31 cellular contexts compared by ENCODE assay signal in genomic region chr4:153375303-153375702, GRCh38.
"Had no signal": no experiment of that assay in that cellular context is flagged by ENCODE, and none has a peak within 500 bp of the region (broad histone marks: within the 10 kb centered on the region; RNA-seq: fewer than 3 reads in every experiment).

No MANE protein-coding gene starts in this region.

- H3K4me3 ChIP-seq: MG63, SJCRH30 had no signal

- H3K36me3 ChIP-seq: adrenal gland, brain microvascular endothelial cell, MG63 had no signal

- H3K9ac ChIP-seq: SK-N-SH had no signal

- H3K4me3 Mint-ChIP-seq: activated CD4-positive, alpha-beta memory T cell treated with anti-CD3 and anti-CD28 coated beads for 36 hours; activated CD4-positive, alpha-beta T cell treated with anti-CD3 and anti-CD28 coated beads for 36 hours; activated CD4-positive, alpha-beta T cell treated with anti-CD3 and anti-CD28 coated beads, Interleukin-2, amount 10 ng/mL, durations not matched to agents 7 days and 5 days; activated naive CD4-positive, alpha-beta T cell treated with anti-CD3 and anti-CD28 coated beads for 36 hours; activated T-cell treated with anti-CD3 and anti-CD28 coated beads, Interleukin-2, amount 50 U/mL, for 4 hours; activated T-helper 1 cell treated with anti-CD3 and anti-CD28 coated beads, Interleukin-12 subunit alpha, Interleukin-12 subunit beta, Interleukin-2, Interleukin-4 antibody, amounts not matched to agents 30 ng/mL and 10 ng/mL and 1 ng/mL, durations not matched to agents 14 hours and 24 hours and 36 hours; T-helper 1 cell treated with Interleukin-12 subunit alpha and Interleukin-12 subunit beta and Interleukin-4 antibody, amounts not matched to agents 30 μg/mL and 1 μg/mL, for 36 hours; T-helper 2 cell treated with Interferon-gamma antibody and Interleukin-4, amounts not matched to agents 5 μg/mL and 100 μg/mL, for 36 hours; WTC11 had no signal

- H3K9me3 ChIP-seq: adrenal gland, SJCRH30 had no signal

- H3K9me3 Mint-ChIP-seq: activated naive CD4-positive, alpha-beta T cell treated with anti-CD3 and anti-CD28 coated beads, Interleukin-2, amount 50 U/mL, for 72 hours had no signal

- H3K9me2 ChIP-seq: SK-N-SH had no signal

- H3K4me1 Mint-ChIP-seq: activated CD4-positive, alpha-beta T cell treated with anti-CD3 and anti-CD28 coated beads, Interleukin-2, amount 10 ng/mL, durations not matched to agents 7 days and 5 days; WTC11 had no signal

- H3K4me2 ChIP-seq: SK-N-SH had no signal

- DNase-seq: activated CD4-positive, alpha-beta memory T cell treated with anti-CD3 and anti-CD28 coated beads for 36 hours; activated CD4-positive, alpha-beta T cell treated with anti-CD3 and anti-CD28 coated beads for 36 hours; activated CD4-positive, alpha-beta T cell treated with anti-CD3 and anti-CD28 coated beads, Interleukin-2, amount 10 ng/mL, durations not matched to agents 7 days and 5 days; activated CD8-positive, alpha-beta memory T cell treated with anti-CD3 and anti-CD28 coated beads, Interleukin-2, amount 50 U/mL, for 4 hours; activated gamma-delta T cell treated with Interleukin-2 at 50 U/mL for 16 hours; activated naive CD4-positive, alpha-beta T cell treated with anti-CD3 and anti-CD28 coated beads for 36 hours; activated T-cell treated with anti-CD3 and anti-CD28 coated beads for 4 hours; activated T-cell treated with anti-CD3 and anti-CD28 coated beads, Interleukin-2, amount 50 U/mL, for 4 hours; adrenal gland; anterior cingulate cortex; brain microvascular endothelial cell; central memory CD4-positive, alpha-beta T cell; Kasumi-1; MG63; NCI-H1048; NCI-H1105 treated with DMSO at 0.1 percent for 48 hours; NCI-H1436; NCI-H1694; NCI-H2029; NCI-H345; NCI-H524 treated with DMSO at 0.1 percent for 48 hours; SHP77; SJCRH30; SK-N-SH had no signal

- H3K27me3 ChIP-seq: adrenal gland, brain microvascular endothelial cell, MG63, SJCRH30 had no signal

- H3K27ac Mint-ChIP-seq: activated CD4-positive, alpha-beta memory T cell treated with anti-CD3 and anti-CD28 coated beads for 36 hours; activated CD4-positive, alpha-beta T cell treated with anti-CD3 and anti-CD28 coated beads for 36 hours; activated CD4-positive, alpha-beta T cell treated with anti-CD3 and anti-CD28 coated beads, Interleukin-2, amount 10 ng/mL, durations not matched to agents 7 days and 5 days; activated naive CD4-positive, alpha-beta T cell treated with anti-CD3 and anti-CD28 coated beads for 36 hours; activated naive CD4-positive, alpha-beta T cell treated with anti-CD3 and anti-CD28 coated beads, Interleukin-2, amount 50 U/mL, for 72 hours; activated T-helper 1 cell treated with anti-CD3 and anti-CD28 coated beads, Interleukin-12 subunit alpha, Interleukin-12 subunit beta, Interleukin-2, Interleukin-4 antibody, amounts not matched to agents 30 ng/mL and 10 ng/mL and 1 ng/mL, durations not matched to agents 14 hours and 24 hours and 36 hours; T-helper 1 cell treated with Interleukin-12 subunit alpha and Interleukin-12 subunit beta and Interleukin-4 antibody, amounts not matched to agents 30 μg/mL and 1 μg/mL, for 36 hours; T-helper 2 cell treated with Interferon-gamma antibody and Interleukin-4, amounts not matched to agents 5 μg/mL and 100 μg/mL, for 36 hours; WTC11 had no signal

- H3K27ac ChIP-seq: adrenal gland, brain microvascular endothelial cell, SJCRH30 had no signal

- H3K4me1 ChIP-seq: adrenal gland, SJCRH30 had no signal

- ATAC-seq: activated CD4-positive, alpha-beta T cell treated with anti-CD3 and anti-CD28 coated beads for 36 hours; activated CD4-positive, CD25-positive, alpha-beta regulatory T cell treated with anti-CD3 and anti-CD28 coated beads, Interleukin-2, amount 50 U/mL, for 24 hours; activated naive CD4-positive, alpha-beta T cell treated with anti-CD3 and anti-CD28 coated beads, Interleukin-2, amount 50 U/mL, for 72 hours; activated T-cell treated with anti-CD3 and anti-CD28 coated beads, Interleukin-2, amount 50 U/mL, for 4 hours; Panc1; WTC11 had no signal

- H3K27me3 Mint-ChIP-seq: activated CD4-positive, alpha-beta memory T cell treated with anti-CD3 and anti-CD28 coated beads for 36 hours; activated CD4-positive, alpha-beta T cell treated with anti-CD3 and anti-CD28 coated beads for 36 hours; activated CD4-positive, alpha-beta T cell treated with anti-CD3 and anti-CD28 coated beads, Interleukin-2, amount 10 ng/mL, durations not matched to agents 7 days and 5 days had no signal
